In the genomic region with DNA sequence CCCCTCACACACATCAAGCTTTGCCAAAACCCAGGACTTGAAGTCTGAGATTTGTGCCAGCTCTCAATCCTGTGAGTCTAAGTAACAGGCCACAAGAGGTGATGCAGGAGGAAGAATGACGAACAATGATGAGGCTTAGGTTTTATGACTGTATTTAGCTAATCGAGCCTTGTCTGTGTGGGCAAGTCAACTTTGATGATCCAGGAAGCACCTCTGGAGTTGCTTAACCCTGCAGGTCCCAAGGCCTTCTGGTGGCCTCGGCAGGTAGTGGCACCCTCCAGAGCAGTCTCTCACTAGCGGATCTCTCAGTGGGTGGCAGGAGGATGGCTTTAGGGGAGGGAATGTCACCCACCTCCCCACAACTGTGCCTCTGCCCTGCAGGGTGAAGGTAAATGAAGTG, we compare ENCODE assay signal across 13 cellular contexts. TPM values are rescaled to one million over a fixed set of nuclear protein-coding genes. Genes with fewer than 3 reads are reported as not detected.
DNase-seq lines count a peak whose midpoint lies in the region; ATAC-seq and FAIRE-seq lines count a peak whose summit lies in the region.
"Had no signal": no experiment of that assay in that cellular context is flagged by ENCODE, and none has a peak within 500 bp of the region (broad histone marks: within the 10 kb centered on the region; RNA-seq: fewer than 3 reads in every experiment).

No MANE protein-coding gene starts in this region.

- no peak overlapping the region for H2AK5ac ChIP-seq in mesendoderm (ENCODE audit: low read length)

- H3K79me2 ChIP-seq in mesendoderm (ENCODE audit: control insufficient read depth, insufficient read depth, low read length) = no peaks in the 10 kb centered on the region

- no peak overlapping the region for H3K4me3 ChIP-seq in mesendoderm (ENCODE audit: low read length)
- H3K4me3 ChIP-seq: tibial nerve had no signal

- H3K4ac ChIP-seq in mesendoderm (ENCODE audit: low read depth, low read length) = no peak overlapping the region

- WGBS in mesendoderm (ENCODE audit: extremely low coverage, insufficient coverage, low lambda C conversion rate) = no CpG with 5 or more reads among the region's 4 CpGs

- no peak overlapping the region for H3K9ac ChIP-seq in mesendoderm (ENCODE audit: low read length)

- H4K8ac ChIP-seq in mesendoderm (ENCODE audit: low read depth, low read length) = no peak overlapping the region

- peaks cover 23% of the 10 kb centered on the region for H3K4me1 ChIP-seq in mesendoderm (ENCODE audit: control insufficient read depth, low read depth, low read length)

- no peaks in the 10 kb centered on the region for H3K27me3 ChIP-seq in mesendoderm (ENCODE audit: insufficient read depth, low read length, poor library complexity)
- H3K27me3 ChIP-seq: tibial nerve had no signal

- H3K56ac ChIP-seq in mesendoderm (ENCODE audit: low read length) = no peak overlapping the region

- H3K18ac ChIP-seq in mesendoderm (ENCODE audit: low read length) = no peak overlapping the region

- H3K27ac ChIP-seq in mesendoderm (ENCODE audit: low read depth, low read length) = no peak overlapping the region
- H3K27ac ChIP-seq: tibial nerve had no signal

- H3K4me2 ChIP-seq in mesendoderm (ENCODE audit: low read length) = no peak overlapping the region

- no peak overlapping the region for H2BK15ac ChIP-seq in mesendoderm (replicated peaks; ENCODE audit: low read depth)

- H2BK120ac ChIP-seq in mesendoderm (ENCODE audit: low read depth, low read length) = no peak overlapping the region

- no peak overlapping the region for H4K5ac ChIP-seq in mesendoderm (ENCODE audit: low read length)

- no peaks in the 10 kb centered on the region for H3K79me1 ChIP-seq in mesendoderm (ENCODE audit: low read length)

- DNase-seq in DMS53 (lab: John Stamatoyannopoulos, UW) (peak; percentile 26), DMS53 treated with DMSO at 0.1 percent for 48 hours (lab: John Stamatoyannopoulos, UW; ENCODE audit: unreplicated experiment) (no peak), HCEC 1CT (peak; percentile 20), mesendoderm (peak; percentile 49), HuH-7.5 (ENCODE audit: low spot score) (no peak), DMS79 treated with DMSO at 0.1 percent for 48 hours (lab: John Stamatoyannopoulos, UW) (no peak)
- DNase-seq: 8988T; central memory CD4-positive, alpha-beta T cell; SHP77 treated with DMSO at 0.1 percent for 48 hours; stimulated activated CD4-positive, alpha-beta T cell treated with anti-CD3 and anti-CD28 coated beads, Interleukin-2, amount 100 ng/mL, for 48 hours had no signal

- ATAC-seq in HG02885 (IDR thresholded peaks at IDR 0.05; ENCODE audit: poor library complexity, unreplicated experiment) = no peak

- peak; percentile 76 for FAIRE-seq in TTC549 (lab: Jason Lieb, UNC)

- H3K36me3 ChIP-seq in mesendoderm (ENCODE audit: control insufficient read depth, insufficient read depth, low read length) = no peaks in the 10 kb centered on the region
- H3K36me3 ChIP-seq: tibial nerve had no signal

- H2BK5ac ChIP-seq in mesendoderm (ENCODE audit: low read length) = no peak overlapping the region

- no peak overlapping the region for H3K23ac ChIP-seq in mesendoderm (ENCODE audit: low read length)

RNA-seq across cellular contexts. Expression of gene CDK5RAP3, which starts 28.7 kb away (rescaled TPM):
- polyA plus RNA-seq in mesendoderm (2013, experiment 1 of 2) = 56.8 TPM
- polyA plus RNA-seq in mesendoderm (2013, experiment 2 of 2) = 57.6 TPM

RNA-seq across cellular contexts. Expression of gene COPZ2, which starts 38.0 kb away (rescaled TPM):
- 0.07 TPM for polyA plus RNA-seq in mesendoderm (2013, experiment 1 of 2)
- polyA plus RNA-seq in mesendoderm (2013, experiment 2 of 2) = 0.08 TPM

RNA-seq across cellular contexts. Expression of gene PRR15L, which starts 41.9 kb away (rescaled TPM):
- polyA plus RNA-seq in mesendoderm (2013, experiment 1 of 2) = 0.03 TPM
- 0.03 TPM for polyA plus RNA-seq in mesendoderm (2013, experiment 2 of 2)

RNA-seq across cellular contexts. Expression of gene NFE2L1, which starts 48.5 kb away (rescaled TPM):
- polyA plus RNA-seq in mesendoderm (2013, experiment 1 of 2) = 110 TPM
- 112 TPM for polyA plus RNA-seq in mesendoderm (2013, experiment 2 of 2)

RNA-seq across cellular contexts. Expression of gene PNPO, which starts 58.2 kb away (rescaled TPM):
- 2.6 TPM for polyA plus RNA-seq in mesendoderm (2013, experiment 1 of 2)
- polyA plus RNA-seq in mesendoderm (2013, experiment 2 of 2) = 2.9 TPM

Comparison
In these comparisons a context has a peak if more than half of its experiments do, and no peak if none do; other contexts are left out.
1. DNase-seq: peak in DMS53 (single experiment), HCEC 1CT (single experiment) and mesendoderm (single experiment); none in DMS53 treated with DMSO at 0.1 percent for 48 hours (single experiment), HuH-7.5 (single experiment) and DMS79 treated with DMSO at 0.1 percent for 48 hours (single experiment).